In genomic region chr6:52359403-52359802, GRCh38 we compare ENCODE assay signal across 15 cellular contexts.
"Had no signal": no experiment of that assay in that cellular context is flagged by ENCODE, and none has a peak within 500 bp of the region (broad histone marks: within the 10 kb centered on the region; RNA-seq: fewer than 3 reads in every experiment).

No MANE protein-coding gene starts in this region.

- H3K27ac Mint-ChIP-seq: memory B cell had no signal

- H3K9me3 ChIP-seq: adrenal gland, gastrocnemius medialis, left ventricle myocardium inferior, spleen had no signal

- ATAC-seq: activated CD4-positive, CD25-positive, alpha-beta regulatory T cell treated with anti-CD3 and anti-CD28 coated beads, Interleukin-2, amount 50 U/mL, for 24 hours; gastrocnemius medialis; right cardiac atrium had no signal

- H3K4me3 Mint-ChIP-seq: memory B cell had no signal

- H3K9me3 Mint-ChIP-seq: memory B cell had no signal

- H3K27me3 ChIP-seq: adrenal gland, spleen had no signal

- H3K36me3 ChIP-seq: adrenal gland, gastrocnemius medialis, left ventricle myocardium inferior, spleen had no signal

- H3K4me3 ChIP-seq: adrenal gland, coronary artery, gastrocnemius medialis, left ventricle myocardium inferior, spleen had no signal

- H3K4me1 ChIP-seq: gastrocnemius medialis, parathyroid adenoma had no signal

- H3K27ac ChIP-seq: adrenal gland, coronary artery, gastrocnemius medialis, left ventricle myocardium inferior, parathyroid adenoma, spleen had no signal

- H3K36me3 Mint-ChIP-seq: memory B cell had no signal

- DNase-seq: activated naive CD4-positive, alpha-beta T cell treated with anti-CD3 and anti-CD28 coated beads, Interleukin-2, amount 50 U/mL, for 16 hours; caudate nucleus; effector CD4-positive, alpha-beta T cell; gastrocnemius medialis; kidney; left ventricle myocardium inferior; right cardiac atrium; spleen; stimulated activated CD4-positive, alpha-beta T cell treated with anti-CD3 and anti-CD28 coated beads, Interleukin-1b, Interleukin-23, amount 100 ng/mL, for 48 hours; stimulated activated naive CD4-positive, alpha-beta T cell treated with Interleukin-2 at 50 U/mL for 16 hours had no signal

- H2AFZ ChIP-seq: parathyroid adenoma had no signal

- H3K9ac ChIP-seq: parathyroid adenoma had no signal

- H3K79me2 ChIP-seq: parathyroid adenoma had no signal
